Comparison of ENCODE assay signal across 18 cellular contexts in the genomic region with DNA sequence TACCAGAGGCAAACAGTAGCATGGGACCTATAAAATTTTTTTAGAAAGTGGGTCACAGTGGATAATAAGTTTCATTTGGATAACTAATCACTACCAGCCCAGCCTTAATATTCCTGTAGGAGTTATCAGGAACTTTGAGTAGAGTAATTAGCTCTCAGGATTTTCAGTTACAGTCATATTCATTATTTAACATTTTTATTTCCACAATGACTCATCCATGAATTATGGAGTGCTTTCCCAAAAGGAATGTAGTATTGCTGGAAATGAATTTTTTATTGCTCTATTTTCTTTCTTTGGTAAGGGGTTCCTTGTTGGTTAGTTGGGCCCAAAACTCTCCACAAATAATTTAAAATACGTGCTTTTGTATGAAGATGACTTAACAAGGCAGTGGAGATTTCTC. TPM values are rescaled to one million over a fixed set of nuclear protein-coding genes. Genes with fewer than 3 reads are reported as not detected.
DNase-seq lines count a peak whose midpoint lies in the region; ATAC-seq and TF ChIP-seq lines count a peak whose summit lies in the region.
"Had no signal": no experiment of that assay in that cellular context is flagged by ENCODE, and none has a peak within 500 bp of the region (broad histone marks: within the 10 kb centered on the region; RNA-seq: fewer than 3 reads in every experiment).

No MANE protein-coding gene starts in this region.

- no peaks in the 10 kb centered on the region for H3K36me3 ChIP-seq in ascending aorta
- H3K36me3 ChIP-seq in naive thymus-derived CD4-positive, alpha-beta T cell (ENCODE audit: control insufficient read depth in 2 of 3, insufficient read depth in 3 of 3, low read length in 3 of 3) = no peaks in the 10 kb centered on the region

- H3K27me3 Mint-ChIP-seq in naive thymus-derived CD4-positive, alpha-beta T cell = no peaks in the 10 kb centered on the region
- H3K27me3 Mint-ChIP-seq in type B pancreatic cell = no peaks in the 10 kb centered on the region
- H3K27me3 Mint-ChIP-seq: CD8-positive, alpha-beta memory T cell; progenitor cell of endocrine pancreas had no signal

- peaks cover 0 to 31% (median 8%) of the 10 kb centered on the region in 5 donors for H3K36me3 Mint-ChIP-seq in naive thymus-derived CD4-positive, alpha-beta T cell
- H3K36me3 Mint-ChIP-seq in type B pancreatic cell = peaks cover 24% of the 10 kb centered on the region
- H3K36me3 Mint-ChIP-seq: stimulated activated effector memory CD8-positive, alpha-beta T cell treated with anti-CD3 and anti-CD28 coated beads, Interleukin-12 subunit alpha, Interleukin-12 subunit beta, amount 100 ng/mL, for 72 hours had no signal

- H3K27me3 ChIP-seq in ascending aorta = no peaks in the 10 kb centered on the region
- no peaks in the 10 kb centered on the region for H3K27me3 ChIP-seq in naive thymus-derived CD4-positive, alpha-beta T cell (ENCODE audit: control insufficient read depth in 2 of 2, insufficient read depth in 2 of 2, low read length in 2 of 2)

- H3K27ac ChIP-seq in ascending aorta = no peak overlapping the region
- no peak overlapping the region for H3K27ac ChIP-seq in naive thymus-derived CD4-positive, alpha-beta T cell (ENCODE audit: low read depth, low read length)

- H3K9me3 ChIP-seq in ascending aorta = no peaks in the 10 kb centered on the region
- H3K9me3 ChIP-seq in naive thymus-derived CD4-positive, alpha-beta T cell (ENCODE audit: control insufficient read depth in 2 of 3, low read length in 3 of 3) = no peaks in the 10 kb centered on the region

- ATAC-seq in naive thymus-derived CD4-positive, alpha-beta T cell = no peak
- ATAC-seq in HG03175 (IDR thresholded peaks at IDR 0.05; ENCODE audit: unreplicated experiment) = no peak
- ATAC-seq: activated CD8-positive, alpha-beta T cell treated with anti-CD3 and anti-CD28 coated beads, Interleukin-2, amount 10 ng/mL, durations not matched to agents 7 days and 5 days; K562; stimulated activated effector memory CD8-positive, alpha-beta T cell treated with anti-CD3 and anti-CD28 coated beads, Interleukin-12 subunit alpha, Interleukin-12 subunit beta, amount 100 ng/mL, for 72 hours had no signal

- DNase-seq in AG20443 (ENCODE audit: low spot score) (peak; percentile 53), LoVo (ENCODE audit: low spot score) (peak; percentile 26), choroid plexus epithelial cell (ENCODE audit: low read depth) (peak; percentile 30), myocyte (ENCODE audit: low read depth) (peak; percentile 24), ascending aorta (ENCODE audit: low spot score in 2 of 2) (no peak), type B pancreatic cell (ENCODE audit: extremely low spot score, unreplicated experiment) (no peak)
- DNase-seq in naive thymus-derived CD4-positive, alpha-beta T cell = no peak
- DNase-seq: activated CD8-positive, alpha-beta T cell treated with anti-CD3 and anti-CD28 coated beads, Interleukin-2, amount 10 ng/mL, durations not matched to agents 7 days and 5 days; activated gamma-delta T cell; CD8-positive, alpha-beta memory T cell; NCI-H1694; NCI-H69; Right ventricle myocardium superior; stimulated activated CD4-positive, alpha-beta T cell treated with anti-CD3 and anti-CD28 coated beads, Interleukin-1b, Interleukin-23, amount 100 ng/mL, for 48 hours had no signal

- peaks cover 11 to 47% (median 29%) of the 10 kb centered on the region in 7 donors for H3K4me1 Mint-ChIP-seq in naive thymus-derived CD4-positive, alpha-beta T cell
- peaks cover 7% of the 10 kb centered on the region for H3K4me1 Mint-ChIP-seq in type B pancreatic cell (ENCODE audit: unreplicated experiment)

- H3K9me3 Mint-ChIP-seq in naive thymus-derived CD4-positive, alpha-beta T cell = no peaks in the 10 kb centered on the region
- no peaks in the 10 kb centered on the region for H3K9me3 Mint-ChIP-seq in type B pancreatic cell
- H3K9me3 Mint-ChIP-seq: CD8-positive, alpha-beta memory T cell; stimulated activated effector memory CD8-positive, alpha-beta T cell treated with anti-CD3 and anti-CD28 coated beads, Interleukin-12 subunit alpha, Interleukin-12 subunit beta, amount 100 ng/mL, for 72 hours had no signal

- H3K4me3 Mint-ChIP-seq in naive thymus-derived CD4-positive, alpha-beta T cell = no peak overlapping the region
- no peak overlapping the region for H3K4me3 Mint-ChIP-seq in type B pancreatic cell
- H3K4me3 Mint-ChIP-seq: activated CD8-positive, alpha-beta T cell treated with anti-CD3 and anti-CD28 coated beads, Interleukin-2, amount 10 ng/mL, durations not matched to agents 7 days and 5 days; CD8-positive, alpha-beta memory T cell; stimulated activated effector memory CD8-positive, alpha-beta T cell treated with anti-CD3 and anti-CD28 coated beads, Interleukin-12 subunit alpha, Interleukin-12 subunit beta, amount 100 ng/mL, for 72 hours had no signal

- CTCF ChIA-PET in naive thymus-derived CD4-positive, alpha-beta T cell (lab: Charles Lee) = no interaction called here

- H3K4me3 ChIP-seq in choroid plexus epithelial cell (ENCODE audit: low read depth, low read length) (no peak overlapping the region), ascending aorta (no peak overlapping the region)
- no peak overlapping the region for H3K4me3 ChIP-seq in naive thymus-derived CD4-positive, alpha-beta T cell (ENCODE audit: low read length)
- H3K4me3 ChIP-seq: K562 had no signal

- H3K27ac Mint-ChIP-seq in naive thymus-derived CD4-positive, alpha-beta T cell = no peak overlapping the region
- H3K27ac Mint-ChIP-seq in type B pancreatic cell = no peak overlapping the region
- H3K27ac Mint-ChIP-seq: activated CD8-positive, alpha-beta T cell treated with anti-CD3 and anti-CD28 coated beads, Interleukin-2, amount 10 ng/mL, durations not matched to agents 7 days and 5 days; progenitor cell of endocrine pancreas; stimulated activated effector memory CD8-positive, alpha-beta T cell treated with anti-CD3 and anti-CD28 coated beads, Interleukin-12 subunit alpha, Interleukin-12 subunit beta, amount 100 ng/mL, for 72 hours had no signal

- POLR2A ChIA-PET in naive thymus-derived CD4-positive, alpha-beta T cell (lab: Charles Lee) = no interaction called here

- TF ChIP-seq CTCF in choroid plexus epithelial cell (conservative IDR thresholded peaks at IDR 0.05; ENCODE audit: low read depth, low read length) (no peak), ascending aorta (IDR thresholded peaks at IDR 0.05) (no peak), type B pancreatic cell (conservative IDR thresholded peaks at IDR 0.05) (no peak)

- peaks cover 0 to 12% of the 10 kb centered on the region in 2 donors for H3K4me1 ChIP-seq in ascending aorta
- no peaks in the 10 kb centered on the region for H3K4me1 ChIP-seq in naive thymus-derived CD4-positive, alpha-beta T cell (ENCODE audit: control insufficient read depth in 2 of 2, insufficient read depth in 2 of 2, low read length in 2 of 2)

- intact Hi-C loops in ascending aorta (cut with DNase I) = no loop called here
- intact Hi-C loops in naive thymus-derived CD4-positive, alpha-beta T cell (cut with micrococcal nuclease) = no loop called here

RNA-seq across cellular contexts. Expression of a gene that starts 53.7 kb away (rescaled TPM):
- 17.2 and 21.7 TPM in 2 replicates for total RNA-seq in myocyte
- 14.4 TPM for polyA plus RNA-seq in myocyte (2012)
- total RNA-seq in ascending aorta = 41.4 TPM
- total RNA-seq in naive thymus-derived CD4-positive, alpha-beta T cell = 10 to 100 TPM; 48.6 to 62.0 (median 52.4) TPM
- 10 to 100 TPM; 15.9 to 23.1 TPM for polyA plus RNA-seq in naive thymus-derived CD4-positive, alpha-beta T cell
- 62.8 and 83.5 TPM in 2 replicates for total RNA-seq in type B pancreatic cell (ENCODE audit: low replicate concordance)

Comparison
In these comparisons a context has a peak if more than half of its experiments do, and no peak if none do; other contexts are left out.
1. DNase-seq: peak in AG20443 (single experiment), LoVo (single experiment), choroid plexus epithelial cell (single experiment) and myocyte (single experiment); none in ascending aorta (0 of 2), naive thymus-derived CD4-positive, alpha-beta T cell (0 of 9) and type B pancreatic cell (single experiment).